Comparison of ENCODE assay signal across 4 cellular contexts in the genomic region with DNA sequence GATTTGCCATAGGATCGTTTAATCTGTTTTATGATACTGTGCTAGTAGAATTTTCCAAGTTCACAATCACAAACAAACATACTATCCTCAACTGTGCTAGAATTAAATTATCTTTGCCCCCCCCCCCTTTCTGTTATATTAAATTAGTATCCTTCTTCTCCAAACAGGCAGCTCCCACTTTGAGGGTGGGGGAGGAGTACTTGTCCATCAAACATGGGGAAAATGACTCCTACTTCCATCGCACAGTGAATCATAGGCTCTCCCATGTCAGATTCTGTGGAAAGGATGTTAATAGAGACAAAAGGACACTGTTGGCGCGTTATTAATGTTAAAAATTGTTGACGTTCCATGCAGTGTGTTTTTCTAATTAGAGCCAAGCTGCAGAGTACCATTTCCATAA.
"Had no signal": no experiment of that assay in that cellular context is flagged by ENCODE, and none has a peak within 500 bp of the region (broad histone marks: within the 10 kb centered on the region; RNA-seq: fewer than 3 reads in every experiment).

No MANE protein-coding gene starts in this region.

- DNase-seq: H9, HCEC 1CT, IMR-90 had no signal

- H3K4me2 ChIP-seq: GM23338 had no signal

- H3K4me3 ChIP-seq: GM23338 had no signal

- H2AFZ ChIP-seq: GM23338 had no signal
